ENCODE assay signal across 16 cellular contexts in genomic region chr1:12400030-12400693, GRCh38.
"Had no signal": no experiment of that assay in that cellular context is flagged by ENCODE, and none has a peak within 500 bp of the region (broad histone marks: within the 10 kb centered on the region; RNA-seq: fewer than 3 reads in every experiment).

No MANE protein-coding gene starts in this region.

- H3K27ac ChIP-seq: foreskin keratinocyte, heart left ventricle, spleen, testis, transverse colon had no signal

- H3K4me1 ChIP-seq: foreskin keratinocyte had no signal

- DNase-seq: effector memory CD8-positive, alpha-beta T cell; foreskin keratinocyte; heart left ventricle; hippocampal formation; left colon; mammary epithelial cell; mucosa of descending colon; naive thymus-derived CD8-positive, alpha-beta T cell; right cardiac atrium; spleen; stimulated activated CD4-positive, alpha-beta T cell treated with anti-CD3 and anti-CD28 coated beads, Interleukin-15, amount 100 ng/mL, for 24 hours; stimulated activated CD4-positive, alpha-beta T cell treated with anti-CD3 and anti-CD28 coated beads, Interleukin-1b, Interleukin-23, amount 100 ng/mL, for 48 hours; stimulated activated CD4-positive, alpha-beta T cell treated with anti-CD3 and anti-CD28 coated beads, Interleukin-4, amount 100 ng/mL, for 24 hours; testis; transverse colon had no signal

- H3K27me3 ChIP-seq: foreskin keratinocyte, heart left ventricle, spleen, testis, transverse colon had no signal

- H3K4me3 ChIP-seq: heart left ventricle, mucosa of descending colon, spleen, testis, transverse colon had no signal

- H3K9me3 ChIP-seq: heart left ventricle, mucosa of descending colon, spleen, testis, transverse colon had no signal

- ATAC-seq: effector memory CD8-positive, alpha-beta T cell; foreskin keratinocyte; left colon; mucosa of descending colon; naive thymus-derived CD8-positive, alpha-beta T cell; right cardiac atrium; stimulated activated memory B cell treated with anti-CD40 and anti-IgM and Interleukin-4, amounts not matched to agents 10 μg/mL and 1 μg/mL and 100 μg/mL, for 72 hours had no signal

- H3K36me3 ChIP-seq: transverse colon had no signal
